8 cellular contexts compared by ENCODE assay signal in genomic region chr12:76031081-76031413, GRCh38. TPM values are rescaled to one million over a fixed set of nuclear protein-coding genes. Genes with fewer than 3 reads are reported as not detected.
A peak's percentile ranks its signal among the peaks of the same experiment; 100 is the strongest.
DNase-seq lines count a peak whose midpoint lies in the region; ATAC-seq and TF ChIP-seq lines count a peak whose summit lies in the region.

No MANE protein-coding gene starts in this region.

- H3K4me1 Mint-ChIP-seq in CD4-positive, alpha-beta T cell (ENCODE audit: low read depth): peaks cover 43% of the 10 kb centered on the region

- no peaks in the 10 kb centered on the region for H3K36me3 Mint-ChIP-seq in CD4-positive, alpha-beta T cell (ENCODE audit: low read depth)

- H3K9me3 ChIP-seq in CD4-positive, alpha-beta T cell (ENCODE audit: control insufficient read depth, low read length): no peaks in the 10 kb centered on the region
- no peaks in the 10 kb centered on the region for H3K9me3 ChIP-seq in HAP-1

- peak in 3 of 10 experiments; percentile 7 to 18 (median 18) for DNase-seq in CD4-positive, alpha-beta T cell
- DNase-seq in HAP-1 (ENCODE audit: low spot score in 2 of 2) (peak in 1 of 2 experiments; percentile 23), fibroblast of the aortic adventitia (ENCODE audit: low read depth) (no peak), retinal pigment epithelial cell (ENCODE audit: low read depth) (no peak), NCI-H187 (lab: John Stamatoyannopoulos, UW) (no peak)

- H3K4me3 ChIP-seq in HAP-1 (peak overlapping the region; percentile 64), fibroblast of the aortic adventitia (ENCODE audit: low read depth, low read length) (peak overlapping the region; percentile 97), retinal pigment epithelial cell (ENCODE audit: low read length) (peak overlapping the region; percentile 99)

- H3K4me3 Mint-ChIP-seq in CD4-positive, alpha-beta T cell: peak overlapping the region; percentile 88

- H3K27ac ChIP-seq in CD4-positive, alpha-beta T cell (ENCODE audit: low read depth, low read length): peak overlapping the region; percentile 26

- peak; percentile 14 for ATAC-seq in CD4-positive, alpha-beta T cell (ENCODE audit: poor library complexity)
- peak; percentile 32; the same call in 2 of the 3 replicates for ATAC-seq in SK-N-SH treated with all-trans-retinoic acid at 6 μM for 48 hours
- no peak for ATAC-seq in HG02981 (IDR thresholded peaks at IDR 0.05; ENCODE audit: unreplicated experiment)
- no peak for ATAC-seq in HG02852 (IDR thresholded peaks at IDR 0.05; ENCODE audit: unreplicated experiment)

- CTCF ChIA-PET in CD4-positive, alpha-beta T cell (lab: Charles Lee): interaction anchor here (0.6 to 2.2 kb wide), 21 partner anchors 8 to 697 kb away, joined by 3 to 28 read pairs (median 4); partner anchors contain the start of gene GLIPR1L1

- in situ Hi-C loops in HAP-1 (cut with MboI; ENCODE audit: low sequenced_read_pairs): loop anchor here (5.0 kb wide), 1 partner anchor 519 kb away; the partner anchor contains the start of gene KRR1

- POLR2A ChIA-PET in CD4-positive, alpha-beta T cell (lab: Charles Lee): interaction anchor here (0.6 to 4.2 kb wide), 12 partner anchors 10 to 550 kb away, joined by 3 to 72 read pairs (median 6); partner anchors contain the start of genes BBS10, GLIPR1, KRR1 and NAP1L1

- intact Hi-C loops in CD4-positive, alpha-beta T cell (cut with DNase I, micrococcal nuclease): loop anchor here (1.0 to 10.0 kb wide), 3 partner anchors 10 to 326 kb away; no protein-coding TSS in a partner anchor

- no peak for TF ChIP-seq CTCF in CD4-positive, alpha-beta T cell (IDR thresholded peaks at IDR 0.05)
- TF ChIP-seq CTCF in fibroblast of the aortic adventitia (IDR thresholded peaks at IDR 0.05; ENCODE audit: insufficient read depth, low read length) (no peak), retinal pigment epithelial cell (conservative IDR thresholded peaks at IDR 0.05; ENCODE audit: low read depth, low read length) (no peak)

- H3K4me1 ChIP-seq in HAP-1: peaks cover 2% of the 10 kb centered on the region

- H3K9me3 Mint-ChIP-seq in CD4-positive, alpha-beta T cell: no peaks in the 10 kb centered on the region

- H3K27ac Mint-ChIP-seq in CD4-positive, alpha-beta T cell: peak overlapping the region; percentile 87

- no peaks in the 10 kb centered on the region for H3K27me3 ChIP-seq in CD4-positive, alpha-beta T cell (ENCODE audit: control insufficient read depth, insufficient read depth, low read length)
- H3K27me3 ChIP-seq in HAP-1 (ENCODE audit: low read depth): no peaks in the 10 kb centered on the region

- no peaks in the 10 kb centered on the region for H3K36me3 ChIP-seq in HAP-1 (replicated peaks)

- H3K27me3 Mint-ChIP-seq in CD4-positive, alpha-beta T cell: no peaks in the 10 kb centered on the region

TF ChIP-seq in SK-N-SH treated with all-trans-retinoic acid at 6 μM for 48 hours, 23 proteins besides CTCF, POLR2A, EP300 and RAD21:
- TF ChIP-seq GLIS3 (CRISPR knock-in tag; IDR thresholded peaks at IDR 0.05): no peak
- TF ChIP-seq, protein P1, sequence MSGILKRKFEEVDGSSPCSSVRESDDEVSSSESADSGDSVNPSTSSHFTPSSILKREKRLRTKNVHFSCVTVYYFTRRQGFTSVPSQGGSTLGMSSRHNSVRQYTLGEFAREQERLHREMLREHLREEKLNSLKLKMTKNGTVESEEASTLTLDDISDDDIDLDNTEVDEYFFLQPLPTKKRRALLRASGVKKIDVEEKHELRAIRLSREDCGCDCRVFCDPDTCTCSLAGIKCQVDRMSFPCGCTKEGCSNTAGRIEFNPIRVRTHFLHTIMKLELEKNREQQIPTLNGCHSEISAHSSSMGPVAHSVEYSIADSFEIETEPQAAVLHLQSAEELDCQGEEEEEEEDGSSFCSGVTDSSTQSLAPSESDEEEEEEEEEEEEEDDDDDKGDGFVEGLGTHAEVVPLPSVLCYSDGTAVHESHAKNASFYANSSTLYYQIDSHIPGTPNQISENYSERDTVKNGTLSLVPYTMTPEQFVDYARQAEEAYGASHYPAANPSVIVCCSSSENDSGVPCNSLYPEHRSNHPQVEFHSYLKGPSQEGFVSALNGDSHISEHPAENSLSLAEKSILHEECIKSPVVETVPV (CRISPR knock-in tag; IDR thresholded peaks at IDR 0.05): no peak
- TF ChIP-seq ARNTL (CRISPR knock-in tag; IDR thresholded peaks at IDR 0.05; ENCODE audit: borderline replicate concordance, low read depth): no peak
- no peak for TF ChIP-seq OSR1 (CRISPR knock-in tag; IDR thresholded peaks at IDR 0.05)
- TF ChIP-seq, protein P2, sequence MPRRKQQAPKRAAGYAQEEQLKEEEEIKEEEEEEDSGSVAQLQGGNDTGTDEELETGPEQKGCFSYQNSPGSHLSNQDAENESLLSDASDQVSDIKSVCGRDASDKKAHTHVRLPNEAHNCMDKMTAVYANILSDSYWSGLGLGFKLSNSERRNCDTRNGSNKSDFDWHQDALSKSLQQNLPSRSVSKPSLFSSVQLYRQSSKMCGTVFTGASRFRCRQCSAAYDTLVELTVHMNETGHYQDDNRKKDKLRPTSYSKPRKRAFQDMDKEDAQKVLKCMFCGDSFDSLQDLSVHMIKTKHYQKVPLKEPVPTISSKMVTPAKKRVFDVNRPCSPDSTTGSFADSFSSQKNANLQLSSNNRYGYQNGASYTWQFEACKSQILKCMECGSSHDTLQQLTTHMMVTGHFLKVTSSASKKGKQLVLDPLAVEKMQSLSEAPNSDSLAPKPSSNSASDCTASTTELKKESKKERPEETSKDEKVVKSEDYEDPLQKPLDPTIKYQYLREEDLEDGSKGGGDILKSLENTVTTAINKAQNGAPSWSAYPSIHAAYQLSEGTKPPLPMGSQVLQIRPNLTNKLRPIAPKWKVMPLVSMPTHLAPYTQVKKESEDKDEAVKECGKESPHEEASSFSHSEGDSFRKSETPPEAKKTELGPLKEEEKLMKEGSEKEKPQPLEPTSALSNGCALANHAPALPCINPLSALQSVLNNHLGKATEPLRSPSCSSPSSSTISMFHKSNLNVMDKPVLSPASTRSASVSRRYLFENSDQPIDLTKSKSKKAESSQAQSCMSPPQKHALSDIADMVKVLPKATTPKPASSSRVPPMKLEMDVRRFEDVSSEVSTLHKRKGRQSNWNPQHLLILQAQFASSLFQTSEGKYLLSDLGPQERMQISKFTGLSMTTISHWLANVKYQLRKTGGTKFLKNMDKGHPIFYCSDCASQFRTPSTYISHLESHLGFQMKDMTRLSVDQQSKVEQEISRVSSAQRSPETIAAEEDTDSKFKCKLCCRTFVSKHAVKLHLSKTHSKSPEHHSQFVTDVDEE (CRISPR knock-in tag; IDR thresholded peaks at IDR 0.05): no peak
- no peak for TF ChIP-seq ISL1 (CRISPR knock-in tag; IDR thresholded peaks at IDR 0.05)

RNA-seq across cellular contexts. Expression of gene PHLDA1, which starts 0.5 kb away (rescaled TPM):
- total RNA-seq in CD4-positive, alpha-beta T cell: 1 to 10 TPM; 6.5 TPM
- 27.9 and 202 TPM in 2 replicates for total RNA-seq in fibroblast of the aortic adventitia (ENCODE audit: low replicate concordance)

RNA-seq across cellular contexts. Expression of gene NAP1L1, which starts 53.4 kb away (rescaled TPM):
- 100 to 1,000 TPM; 646 to 654 TPM for total RNA-seq in CD4-positive, alpha-beta T cell
- 377 and 1,883 TPM in 2 replicates for total RNA-seq in fibroblast of the aortic adventitia (ENCODE audit: low replicate concordance)

Comparison
In these comparisons a context has a peak if more than half of its experiments do, and no peak if none do; other contexts are left out.
1. ATAC-seq: peak in CD4-positive, alpha-beta T cell (single experiment) and SK-N-SH treated with all-trans-retinoic acid at 6 μM for 48 hours (single experiment); none in HG02981 (single experiment) and HG02852 (single experiment).
2. Peak in every context shown above with its lines, with median percentiles within 50 percentile points of each other: H3K4me3 ChIP-seq.